ENCODE assay signal across 1 cellular context in genomic region chr14:100824946-100825690, GRCh38.
TF ChIP-seq lines count a peak whose summit lies in the region.

No MANE protein-coding gene starts in this region.

TF ChIP-seq in A549, 52 proteins besides CTCF, POLR2A, EP300 and RAD21 (continued from another document):
- TF ChIP-seq MAX (IDR thresholded peaks at IDR 0.05) (no peak), E2F6 (IDR thresholded peaks at IDR 0.05; ENCODE audit: borderline replicate concordance, low read depth) (no peak), CBX2 (IDR thresholded peaks at IDR 0.05; ENCODE audit: borderline replicate concordance, low read depth) (no peak), ZNF302 (CRISPR knock-in tag; IDR thresholded peaks at IDR 0.05) (no peak), KDM1A (IDR thresholded peaks at IDR 0.05; ENCODE audit: low read depth) (no peak), CEBPB (IDR thresholded peaks at IDR 0.05) (no peak)
